In genomic region chr1:153314388-153314787, GRCh38 we compare ENCODE assay signal across 5 cellular contexts. TPM values are rescaled to one million over a fixed set of nuclear protein-coding genes. Genes with fewer than 3 reads are reported as not detected.
"Had no signal": no experiment of that assay in that cellular context is flagged by ENCODE, and none has a peak within 500 bp of the region (broad histone marks: within the 10 kb centered on the region; RNA-seq: fewer than 3 reads in every experiment).

No MANE protein-coding gene starts in this region.

RNA-seq across cellular contexts. Expression of gene PGLYRP3, which starts 1.6 kb away (rescaled TPM):
- total RNA-seq: HepG2, HT-29, HT1080, IMR-90 had no signal
- polyA plus RNA-seq: HepG2, IgD-negative memory B cell, IMR-90 had no signal

RNA-seq across cellular contexts. Expression of gene PGLYRP4, which starts 34.3 kb away (rescaled TPM):
- total RNA-seq: HepG2, HT-29, HT1080, IMR-90 had no signal
- polyA plus RNA-seq: HepG2, IgD-negative memory B cell, IMR-90 had no signal

RNA-seq across cellular contexts. Expression of gene S100A9, which starts 43.3 kb away (rescaled TPM):
- total RNA-seq: HT1080, IMR-90 had no signal
- polyA plus RNA-seq: IMR-90 had no signal

RNA-seq across cellular contexts. Expression of gene LORICRIN, which starts 54.9 kb away (rescaled TPM):
- total RNA-seq: HepG2, HT-29, HT1080, IMR-90 had no signal
- polyA plus RNA-seq: HepG2, IgD-negative memory B cell, IMR-90 had no signal
